9 cellular contexts compared by ENCODE assay signal in genomic region chr16:57627184-57627871, GRCh38. TPM values are rescaled to one million over a fixed set of nuclear protein-coding genes. Genes with fewer than 3 reads are reported as not detected.
DNase-seq lines count a peak whose midpoint lies in the region; TF ChIP-seq lines count a peak whose summit lies in the region.
"Had no signal": no experiment of that assay in that cellular context is flagged by ENCODE, and none has a peak within 500 bp of the region (broad histone marks: within the 10 kb centered on the region; RNA-seq: fewer than 3 reads in every experiment).

No MANE protein-coding gene starts in this region.

- H3K36me3 ChIP-seq in BE2C: no peaks in the 10 kb centered on the region
- H3K36me3 ChIP-seq in ectodermal cell (ENCODE audit: control insufficient read depth, insufficient read depth, low read length): no peaks in the 10 kb centered on the region

- H3K9me3 ChIP-seq in BE2C (no peaks in the 10 kb centered on the region), ectodermal cell (ENCODE audit: control insufficient read depth, low read length) (no peaks in the 10 kb centered on the region)

- H3K4me3 ChIP-seq in BE2C (ENCODE audit: low read depth, low read length) (no peak overlapping the region), ectodermal cell (ENCODE audit: insufficient read depth, low read depth, low read length) (no peak overlapping the region)

- WGBS in ectodermal cell, 2 experiments: 37 to 41% methylated on average over 15 of the region's 15 CpGs

- DNase-seq in BE2C (no peak), NCI-H524 treated with DMSO at 0.1 percent for 48 hours (lab: John Stamatoyannopoulos, UW) (peak; percentile 67), myocyte (ENCODE audit: low read depth) (peak; percentile 94), NCI-H774 (lab: John Stamatoyannopoulos, UW) (no peak), cerebellum (ENCODE audit: low spot score) (no peak), pons (ENCODE audit: low spot score) (no peak), DMS79 (lab: John Stamatoyannopoulos, UW) (no peak)

- H3K27me3 ChIP-seq in BE2C (no peaks in the 10 kb centered on the region), ectodermal cell (ENCODE audit: control insufficient read depth, insufficient read depth, low read length, poor library complexity, severe bottlenecking) (no peaks in the 10 kb centered on the region)

- H3K4me1 ChIP-seq in BE2C (peaks cover 15% of the 10 kb centered on the region), ectodermal cell (ENCODE audit: control insufficient read depth, insufficient read depth, low read length) (peaks cover 28% of the 10 kb centered on the region)

- TF ChIP-seq CTCF in BE2C (IDR thresholded peaks at IDR 0.05; ENCODE audit: low read depth, low read length): peak; percentile 22; the same call in 1 of the 2 replicates

- peak overlapping the region; percentile 64 for H3K27ac ChIP-seq in ectodermal cell (ENCODE audit: insufficient read depth, low read depth, low read length, poor library complexity, severe bottlenecking)

RNA-seq across cellular contexts. Expression of gene ADGRG1, which starts 1.1 kb away (rescaled TPM):
- polyA plus RNA-seq in BE2C (2012; ENCODE audit: insufficient read depth, insufficient read length, low read depth): 2.7 TPM
- polyA plus RNA-seq in ectodermal cell (2013, experiment 1 of 4): 24.3 TPM
- 23.6 TPM for polyA plus RNA-seq in ectodermal cell (2013, experiment 2 of 4)
- 30.8 TPM for polyA plus RNA-seq in ectodermal cell (2013, experiment 3 of 4)
- 30.5 TPM for polyA plus RNA-seq in ectodermal cell (2013, experiment 4 of 4)
- total RNA-seq in myocyte: 38.8 and 173 TPM in 2 replicates
- 43.9 TPM for polyA plus RNA-seq in myocyte (2012)
- total RNA-seq in cerebellum: 109 TPM

RNA-seq across cellular contexts. Expression of gene ADGRG3, which starts 40.8 kb away (rescaled TPM):
- polyA plus RNA-seq in BE2C (2012; ENCODE audit: insufficient read depth, insufficient read length, low read depth): not detected
- 0.39 TPM for polyA plus RNA-seq in ectodermal cell (2013, experiment 1 of 4)
- polyA plus RNA-seq in ectodermal cell (2013, experiment 2 of 4): 0.50 TPM
- 0.75 TPM for polyA plus RNA-seq in ectodermal cell (2013, experiment 3 of 4)
- polyA plus RNA-seq in ectodermal cell (2013, experiment 4 of 4): 0.45 TPM
- total RNA-seq in myocyte: 0.31 TPM in 1 of 2 replicates, not detected in the other
- polyA plus RNA-seq in myocyte (2012): 0.05 TPM
- 0.27 TPM for total RNA-seq in cerebellum
- polyA plus RNA-seq: IgD-negative memory B cell had no signal

Comparison
In these comparisons a context has a peak if more than half of its experiments do, and no peak if none do; other contexts are left out.
1. DNase-seq: peak in NCI-H524 treated with DMSO at 0.1 percent for 48 hours (single experiment) and myocyte (single experiment); none in BE2C (single experiment), NCI-H774 (single experiment), cerebellum (single experiment), pons (single experiment) and DMS79 (single experiment).